Comparison of ENCODE assay signal across 14 cellular contexts in the genomic region with DNA sequence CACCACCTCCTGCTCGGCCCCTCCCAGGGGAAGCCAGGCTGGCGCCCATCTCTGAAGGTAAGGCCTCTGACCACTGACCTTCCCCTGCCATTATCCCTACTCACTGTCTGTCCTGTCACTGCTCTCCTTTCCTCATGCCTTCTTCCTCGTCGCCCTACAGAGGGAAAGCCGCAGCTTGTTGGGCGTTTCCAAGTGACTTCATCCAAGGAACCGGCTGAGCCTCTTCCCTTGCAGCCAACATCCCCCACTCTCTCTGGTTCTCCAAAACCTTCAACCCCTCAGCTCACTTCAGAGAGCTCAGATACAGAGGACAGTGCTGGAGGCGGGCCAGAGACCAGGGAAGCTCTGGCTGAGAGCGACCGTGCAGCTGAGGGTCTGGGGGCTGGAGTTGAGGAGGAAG. TPM values are rescaled to one million over a fixed set of nuclear protein-coding genes. Genes with fewer than 3 reads are reported as not detected.
"Had no signal": no experiment of that assay in that cellular context is flagged by ENCODE, and none has a peak within 500 bp of the region (broad histone marks: within the 10 kb centered on the region; RNA-seq: fewer than 3 reads in every experiment).

No MANE protein-coding gene starts in this region.

- DNase-seq: activated CD8-positive, alpha-beta memory T cell treated with anti-CD3 and anti-CD28 coated beads, Interleukin-2, amount 50 U/mL, for 48 hours; activated CD8-positive, alpha-beta T cell treated with anti-CD3 and anti-CD28 coated beads, Interleukin-2, amount 10 ng/mL, durations not matched to agents 7 days and 5 days; amygdala; naive thymus-derived CD8-positive, alpha-beta T cell; SHP77 treated with DMSO at 0.1 percent for 48 hours; sigmoid colon; stimulated activated CD4-positive, alpha-beta T cell treated with anti-CD3 and anti-CD28 coated beads, Interleukin-2, amount 100 ng/mL, for 24 hours; stimulated activated naive CD4-positive, alpha-beta T cell treated with Interleukin-2 at 50 U/mL for 16 hours had no signal

- H3K9me3 Mint-ChIP-seq: activated naive CD4-positive, alpha-beta T cell treated with anti-CD3 and anti-CD28 coated beads, Interleukin-2, amount 50 U/mL, for 24 hours; mesothelial cell of epicardium; naive thymus-derived CD8-positive, alpha-beta T cell had no signal

- H3K27me3 Mint-ChIP-seq: activated naive CD4-positive, alpha-beta T cell treated with anti-CD3 and anti-CD28 coated beads, Interleukin-2, amount 50 U/mL, for 24 hours; naive thymus-derived CD8-positive, alpha-beta T cell had no signal

- H3K27ac ChIP-seq: gastroesophageal sphincter, sigmoid colon, upper lobe of left lung had no signal

- H3K9me3 ChIP-seq: breast epithelium, gastroesophageal sphincter, sigmoid colon, upper lobe of left lung had no signal

- H3K27me3 ChIP-seq: breast epithelium, gastroesophageal sphincter, sigmoid colon, upper lobe of left lung had no signal

- H3K27ac Mint-ChIP-seq: activated CD8-positive, alpha-beta T cell treated with anti-CD3 and anti-CD28 coated beads, Interleukin-2, amount 10 ng/mL, durations not matched to agents 7 days and 5 days; activated naive CD4-positive, alpha-beta T cell treated with anti-CD3 and anti-CD28 coated beads, Interleukin-2, amount 50 U/mL, for 24 hours; mesothelial cell of epicardium had no signal

- H3K4me3 ChIP-seq: breast epithelium, gastroesophageal sphincter, sigmoid colon, upper lobe of left lung had no signal

- H3K4me3 Mint-ChIP-seq: activated CD8-positive, alpha-beta T cell treated with anti-CD3 and anti-CD28 coated beads, Interleukin-2, amount 10 ng/mL, durations not matched to agents 7 days and 5 days; activated naive CD4-positive, alpha-beta T cell treated with anti-CD3 and anti-CD28 coated beads, Interleukin-2, amount 50 U/mL, for 24 hours; mesothelial cell of epicardium had no signal

- H3K36me3 ChIP-seq: breast epithelium had no signal

RNA-seq across cellular contexts. Expression of a gene that starts 3.2 kb away (rescaled TPM):
- total RNA-seq: activated CD8-positive, alpha-beta T cell treated with anti-CD3 and anti-CD28 coated beads, Interleukin-2, amount 10 ng/mL, durations not matched to agents 7 days and 5 days; naive thymus-derived CD8-positive, alpha-beta T cell; pulmonary artery endothelial cell had no signal
